Comparison of ENCODE assay signal across 21 cellular contexts in genomic region chr18:78154444-78154843, GRCh38.
"Had no signal": no experiment of that assay in that cellular context is flagged by ENCODE, and none has a peak within 500 bp of the region (broad histone marks: within the 10 kb centered on the region; RNA-seq: fewer than 3 reads in every experiment).

No MANE protein-coding gene starts in this region.

- H3K27ac ChIP-seq: colonic mucosa, esophagus muscularis mucosa, foreskin keratinocyte, gastroesophageal sphincter, heart left ventricle, left lung, lower lobe of right lung had no signal

- FAIRE-seq: endothelial cell of umbilical vein, frontal cortex, islet of Langerhans, keratinocyte had no signal

- H3K27me3 ChIP-seq: colonic mucosa, foreskin keratinocyte, gastroesophageal sphincter, heart left ventricle, left lung had no signal

- ATAC-seq: foreskin keratinocyte, gastroesophageal sphincter, heart left ventricle, left cardiac atrium, left lung, left ventricle myocardium superior, lower lobe of right lung, mucosa of descending colon had no signal

- H3K27me3 Mint-ChIP-seq: dendritic cell treated with granulocyte-macrophage colony-stimulating factor and Interleukin-4, amounts not matched to agents 40 ng/mL and 50 ng/mL, for 4 days had no signal

- H3K36me3 Mint-ChIP-seq: mesothelial cell of epicardium had no signal

- H3K9me3 ChIP-seq: colonic mucosa, esophagus muscularis mucosa, gastroesophageal sphincter, heart left ventricle, lower lobe of right lung had no signal

- H3K4me1 ChIP-seq: colonic mucosa, esophagus muscularis mucosa, foreskin keratinocyte, gastroesophageal sphincter, heart left ventricle, left lung, lower lobe of right lung had no signal

- H3K4me1 Mint-ChIP-seq: mesothelial cell of epicardium had no signal

- DNase-seq: colonic mucosa; cortex of kidney; effector CD4-positive, alpha-beta T cell; effector memory CD4-positive, alpha-beta T cell; foreskin keratinocyte; heart left ventricle; hippocampal formation; left cardiac atrium; left ventricle myocardium superior; lower lobe of right lung; mesenchymal stem cell; mucosa of descending colon had no signal

- H3K27ac Mint-ChIP-seq: dendritic cell treated with granulocyte-macrophage colony-stimulating factor and Interleukin-4, amounts not matched to agents 40 ng/mL and 50 ng/mL, for 4 days; mesothelial cell of epicardium had no signal

- H3K4me3 ChIP-seq: colonic mucosa, esophagus muscularis mucosa, gastroesophageal sphincter, heart left ventricle, left lung, lower lobe of right lung, mucosa of descending colon had no signal

- H3K4me3 Mint-ChIP-seq: dendritic cell treated with granulocyte-macrophage colony-stimulating factor and Interleukin-4, amounts not matched to agents 40 ng/mL and 50 ng/mL, for 4 days; mesothelial cell of epicardium had no signal

- H3K36me3 ChIP-seq: colonic mucosa, esophagus muscularis mucosa, gastroesophageal sphincter, heart left ventricle, left lung, lower lobe of right lung had no signal
